8 cellular contexts compared by ENCODE assay signal in genomic region chr7:112938895-112939588, GRCh38.
DNase-seq lines count a peak whose midpoint lies in the region; ATAC-seq and TF ChIP-seq lines count a peak whose summit lies in the region.

No MANE protein-coding gene starts in this region.

- peak overlapping the region; percentile 87 for H3K4me3 Mint-ChIP-seq in stimulated activated memory B cell treated with anti-CD40 and anti-IgM and Interleukin-4, amounts not matched to agents 10 μg/mL and 1 μg/mL and 100 μg/mL, for 72 hours

- H3K4me3 ChIP-seq in Jurkat, Clone E6-1 (ENCODE audit: low read length) = peak overlapping the region; percentile 78
- H3K4me3 ChIP-seq in epithelial cell of esophagus (ENCODE audit: low read length) = peak overlapping the region; percentile 70
- peak overlapping the region; percentile 74 for H3K4me3 ChIP-seq in mesodermal cell (ENCODE audit: extremely low read depth, insufficient read depth, low read length, poor library complexity, severe bottlenecking)

- peaks cover 48% of the 10 kb centered on the region for H3K4me1 Mint-ChIP-seq in stimulated activated memory B cell treated with anti-CD40 and anti-IgM and Interleukin-4, amounts not matched to agents 10 μg/mL and 1 μg/mL and 100 μg/mL, for 72 hours

- no peaks in the 10 kb centered on the region for H3K9me3 ChIP-seq in mesodermal cell (ENCODE audit: control insufficient read depth, low read length)

- H3K27me3 Mint-ChIP-seq in stimulated activated memory B cell treated with anti-CD40 and anti-IgM and Interleukin-4, amounts not matched to agents 10 μg/mL and 1 μg/mL and 100 μg/mL, for 72 hours = no peaks in the 10 kb centered on the region

- ATAC-seq in stimulated activated memory B cell treated with anti-CD40 and anti-IgM and Interleukin-4, amounts not matched to agents 10 μg/mL and 1 μg/mL and 100 μg/mL, for 72 hours = peak; percentile 11
- no peak for ATAC-seq in HG03520 (IDR thresholded peaks at IDR 0.05; ENCODE audit: unreplicated experiment)

- H3K4me1 ChIP-seq in mesodermal cell (ENCODE audit: control insufficient read depth, insufficient read depth, low read length, poor library complexity, severe bottlenecking) = no peaks in the 10 kb centered on the region

- 0% methylated on average over 3 to 13 of the region's 26 CpGs for WGBS in mesodermal cell (ENCODE audit: insufficient coverage in 2 of 2), 2 experiments

- H3K36me3 Mint-ChIP-seq in stimulated activated memory B cell treated with anti-CD40 and anti-IgM and Interleukin-4, amounts not matched to agents 10 μg/mL and 1 μg/mL and 100 μg/mL, for 72 hours = peaks cover 21% of the 10 kb centered on the region

- no peak for TF ChIP-seq CTCF in epithelial cell of esophagus (IDR thresholded peaks at IDR 0.05; ENCODE audit: insufficient read depth, low read depth, low read length, missing control alignments)

- H3K9me3 Mint-ChIP-seq in stimulated activated memory B cell treated with anti-CD40 and anti-IgM and Interleukin-4, amounts not matched to agents 10 μg/mL and 1 μg/mL and 100 μg/mL, for 72 hours = no peaks in the 10 kb centered on the region

- DNase-seq in stimulated activated CD4-positive, alpha-beta T cell treated with anti-CD3 and anti-CD28 coated beads, Interleukin-12 subunit alpha, Interleukin-12 subunit beta, amount 100 ng/mL, for 24 hours (ENCODE audit: low read depth in 2 of 2) = peak; percentile 0 to 18
- no peak for DNase-seq in stimulated activated CD4-positive, alpha-beta T cell treated with anti-CD3 and anti-CD28 coated beads, Interleukin-12 subunit alpha, Interleukin-12 subunit beta, amount 100 ng/mL, for 4 hours
- DNase-seq in Jurkat, Clone E6-1 (ENCODE audit: low read depth, low spot score) = peak; percentile 18
- peak; percentile 27 to 37 for DNase-seq in activated CD4-positive, alpha-beta T cell treated with anti-CD3 and anti-CD28 coated beads, Interleukin-2, amount 50 U/mL, for 48 hours
- peak; percentile 21 for DNase-seq in epithelial cell of esophagus (ENCODE audit: low read depth)

- H3K36me3 ChIP-seq in mesodermal cell (ENCODE audit: control insufficient read depth, insufficient read depth, low read length) = no peaks in the 10 kb centered on the region

- peak overlapping the region; percentile 92 for H3K27ac Mint-ChIP-seq in stimulated activated memory B cell treated with anti-CD40 and anti-IgM and Interleukin-4, amounts not matched to agents 10 μg/mL and 1 μg/mL and 100 μg/mL, for 72 hours

- H3K27ac ChIP-seq in mesodermal cell (ENCODE audit: low read depth, low read length, severe bottlenecking) = peak overlapping the region; percentile 55
